ENCODE assay signal across 16 cellular contexts in genomic region chr11:19080579-19080993, GRCh38. TPM values are rescaled to one million over a fixed set of nuclear protein-coding genes. Genes with fewer than 3 reads are reported as not detected.
A peak's percentile ranks its signal among the peaks of the same experiment; 100 is the strongest.
DNase-seq lines count a peak whose midpoint lies in the region; ATAC-seq and TF ChIP-seq lines count a peak whose summit lies in the region.
"Had no signal": no experiment of that assay in that cellular context is flagged by ENCODE, and none has a peak within 500 bp of the region (broad histone marks: within the 10 kb centered on the region; RNA-seq: fewer than 3 reads in every experiment).

No MANE protein-coding gene starts in this region.

- H3K27ac ChIP-seq in foreskin keratinocyte = peak overlapping the region; percentile 93

- peak; percentile 28 for DNase-seq in GM04504 (ENCODE audit: low read depth)
- DNase-seq in astrocyte of the cerebellum (ENCODE audit: low read depth) = peak; percentile 66
- peak; percentile 52 to 76 for DNase-seq in foreskin keratinocyte
- peak; percentile 22 for DNase-seq in putamen (ENCODE audit: low spot score)
- DNase-seq in activated T-cell treated with anti-CD3 and anti-CD28 coated beads, Interleukin-2, amount 50 U/mL, for 24 hours = no peak
- no peak for DNase-seq in NCI-H2029 (lab: John Stamatoyannopoulos, UW)
- DNase-seq in activated CD4-positive, alpha-beta T cell treated with anti-CD3 and anti-CD28 coated beads for 4 hours = no peak
- DNase-seq: activated CD4-positive, alpha-beta T cell treated with anti-CD3 and anti-CD28 coated beads, Interleukin-2, amount 10 ng/mL, durations not matched to agents 7 days and 5 days; activated naive CD4-positive, alpha-beta T cell; KG1; naive thymus-derived CD8-positive, alpha-beta T cell; NCI-H2081; T-cell had no signal

- ATAC-seq in foreskin keratinocyte (peak; percentile 58), HG02938 (IDR thresholded peaks at IDR 0.05; ENCODE audit: unreplicated experiment) (no peak)
- ATAC-seq: naive thymus-derived CD8-positive, alpha-beta T cell; stimulated activated effector memory CD8-positive, alpha-beta T cell treated with anti-CD3 and anti-CD28 coated beads, Interleukin-12 subunit alpha, Interleukin-12 subunit beta, amount 100 ng/mL, for 72 hours; T-cell had no signal

- H3K27me3 ChIP-seq in foreskin keratinocyte = no peaks in the 10 kb centered on the region

- H3K36me3 Mint-ChIP-seq in activated T-cell treated with anti-CD3 and anti-CD28 coated beads, Interleukin-2, amount 50 U/mL, for 24 hours (ENCODE audit: low read depth) = no peaks in the 10 kb centered on the region
- H3K36me3 Mint-ChIP-seq: naive thymus-derived CD8-positive, alpha-beta T cell; stimulated activated effector memory CD8-positive, alpha-beta T cell treated with anti-CD3 and anti-CD28 coated beads, Interleukin-12 subunit alpha, Interleukin-12 subunit beta, amount 100 ng/mL, for 72 hours; T-cell had no signal

- in situ Hi-C loops in astrocyte of the cerebellum (cut with HindIII; ENCODE audit: low sequenced_read_pairs) = no loop called here

- H3K4me3 Mint-ChIP-seq in activated T-cell treated with anti-CD3 and anti-CD28 coated beads, Interleukin-2, amount 50 U/mL, for 24 hours = no peak overlapping the region
- H3K4me3 Mint-ChIP-seq: activated CD4-positive, alpha-beta T cell treated with anti-CD3 and anti-CD28 coated beads, Interleukin-2, amount 10 ng/mL, durations not matched to agents 7 days and 5 days; naive thymus-derived CD8-positive, alpha-beta T cell; stimulated activated effector memory CD8-positive, alpha-beta T cell treated with anti-CD3 and anti-CD28 coated beads, Interleukin-12 subunit alpha, Interleukin-12 subunit beta, amount 100 ng/mL, for 72 hours; T-cell had no signal

- peaks cover 8% of the 10 kb centered on the region for H3K4me1 ChIP-seq in foreskin keratinocyte

- no peak overlapping the region for H3K27ac Mint-ChIP-seq in activated T-cell treated with anti-CD3 and anti-CD28 coated beads, Interleukin-2, amount 50 U/mL, for 24 hours
- H3K27ac Mint-ChIP-seq: activated CD4-positive, alpha-beta T cell treated with anti-CD3 and anti-CD28 coated beads, Interleukin-2, amount 10 ng/mL, durations not matched to agents 7 days and 5 days; naive thymus-derived CD8-positive, alpha-beta T cell; stimulated activated effector memory CD8-positive, alpha-beta T cell treated with anti-CD3 and anti-CD28 coated beads, Interleukin-12 subunit alpha, Interleukin-12 subunit beta, amount 100 ng/mL, for 72 hours; T-cell had no signal

- H3K4me3 ChIP-seq in astrocyte of the cerebellum (ENCODE audit: low read depth, low read length) = no peak overlapping the region

- no peaks in the 10 kb centered on the region for H3K9me3 Mint-ChIP-seq in activated T-cell treated with anti-CD3 and anti-CD28 coated beads, Interleukin-2, amount 50 U/mL, for 24 hours
- H3K9me3 Mint-ChIP-seq: activated CD4-positive, alpha-beta T cell treated with anti-CD3 and anti-CD28 coated beads, Interleukin-2, amount 10 ng/mL, durations not matched to agents 7 days and 5 days; naive thymus-derived CD8-positive, alpha-beta T cell; stimulated activated effector memory CD8-positive, alpha-beta T cell treated with anti-CD3 and anti-CD28 coated beads, Interleukin-12 subunit alpha, Interleukin-12 subunit beta, amount 100 ng/mL, for 72 hours; T-cell had no signal

- no peaks in the 10 kb centered on the region for H3K4me1 Mint-ChIP-seq in activated T-cell treated with anti-CD3 and anti-CD28 coated beads, Interleukin-2, amount 50 U/mL, for 24 hours (ENCODE audit: low read depth)
- H3K4me1 Mint-ChIP-seq: activated CD4-positive, alpha-beta T cell treated with anti-CD3 and anti-CD28 coated beads, Interleukin-2, amount 10 ng/mL, durations not matched to agents 7 days and 5 days had no signal

- no peak for TF ChIP-seq CTCF in astrocyte of the cerebellum (IDR thresholded peaks at IDR 0.05; ENCODE audit: low read depth, low read length, missing control alignments)
- TF ChIP-seq CTCF in foreskin keratinocyte (conservative IDR thresholded peaks at IDR 0.05) = no peak

- peaks cover 12% of the 10 kb centered on the region for H3K27me3 Mint-ChIP-seq in activated T-cell treated with anti-CD3 and anti-CD28 coated beads, Interleukin-2, amount 50 U/mL, for 24 hours

RNA-seq across cellular contexts. Expression of gene MRGPRX2, which starts 20.1 kb away (rescaled TPM):
- not detected in 2 replicates for total RNA-seq in foreskin keratinocyte
- polyA plus RNA-seq in foreskin keratinocyte = not detected in 2 replicates
- total RNA-seq: activated CD4-positive, alpha-beta T cell treated with anti-CD3 and anti-CD28 coated beads, Interleukin-2, amount 10 ng/mL, durations not matched to agents 7 days and 5 days; H1; naive thymus-derived CD8-positive, alpha-beta T cell; T-cell had no signal
- polyA plus RNA-seq: H1; naive thymus-derived CD8-positive, alpha-beta T cell had no signal

RNA-seq across cellular contexts. Expression of gene ZDHHC13, which starts 36.4 kb away (rescaled TPM):
- total RNA-seq in foreskin keratinocyte = 18.6 and 19.2 TPM in 2 replicates
- 8.9 and 11.2 TPM in 2 replicates for polyA plus RNA-seq in foreskin keratinocyte

Comparison
In these comparisons a context has a peak if more than half of its experiments do, and no peak if none do; other contexts are left out.
1. DNase-seq: peak in GM04504 (single experiment), astrocyte of the cerebellum (single experiment), foreskin keratinocyte (2 of 2) and putamen (single experiment); none in activated T-cell treated with anti-CD3 and anti-CD28 coated beads, Interleukin-2, amount 50 U/mL, for 24 hours (single experiment), NCI-H2029 (single experiment) and activated CD4-positive, alpha-beta T cell treated with anti-CD3 and anti-CD28 coated beads for 4 hours (0 of 2).